ENCODE assay signal across 8 cellular contexts in the genomic region with DNA sequence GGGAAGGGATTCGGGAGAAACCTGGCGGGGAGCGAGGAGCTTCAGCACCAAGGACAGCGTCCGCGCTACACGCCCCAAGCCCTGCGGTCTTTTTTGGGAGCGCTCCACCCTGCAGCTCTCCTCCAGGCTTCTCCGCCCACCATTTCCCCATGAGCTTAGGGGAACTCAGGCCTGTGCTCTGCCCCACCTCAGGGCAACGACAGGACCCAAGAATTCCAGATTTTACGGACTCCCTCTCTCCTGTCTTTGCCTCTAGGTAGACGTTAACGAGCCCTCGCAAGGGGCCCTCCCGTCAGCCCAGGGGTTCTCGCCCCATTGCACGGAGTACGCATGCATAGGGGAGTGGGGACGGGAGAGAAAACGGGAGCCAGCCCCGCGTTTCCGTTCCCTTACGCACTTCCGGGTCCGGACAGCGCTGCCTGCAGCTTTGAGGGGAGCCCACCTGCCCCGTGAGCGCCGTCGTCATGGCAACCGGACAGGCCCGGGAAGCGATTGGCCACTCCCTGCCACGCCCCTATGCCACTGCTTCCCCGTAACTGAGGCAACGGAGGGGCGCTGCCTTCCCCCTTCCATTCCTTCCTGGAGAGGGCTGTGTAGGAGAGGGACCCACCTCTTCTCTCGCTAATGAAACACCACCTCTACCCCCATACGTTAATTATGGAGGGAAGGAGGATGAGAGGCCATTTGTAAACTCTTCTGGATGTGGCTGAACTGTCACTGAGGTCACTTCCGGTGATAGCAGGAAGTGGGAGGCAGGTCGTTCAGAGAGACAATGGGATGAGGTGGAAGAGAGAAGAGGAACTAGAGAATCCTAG. TPM values are rescaled to one million over a fixed set of nuclear protein-coding genes. Genes with fewer than 3 reads are reported as not detected.
DNase-seq lines count a peak whose midpoint lies in the region; ATAC-seq and TF ChIP-seq lines count a peak whose summit lies in the region.

No MANE protein-coding gene starts in this region.

- peaks cover 16 to 26% of the 10 kb centered on the region in 2 experiments for H3K27me3 ChIP-seq in mesenchymal stem cell (ENCODE audit: control insufficient read depth in 1 of 2, insufficient read depth in 1 of 2, low read length in 2 of 2)

- H3K9ac ChIP-seq in mesenchymal stem cell (ENCODE audit: low read length), result no peak overlapping the region

- no peak overlapping the region for H2BK120ac ChIP-seq in mesenchymal stem cell (ENCODE audit: low read depth, low read length)

- no peak overlapping the region for H3K18ac ChIP-seq in mesenchymal stem cell (ENCODE audit: low read depth in 1 of 2, low read length in 2 of 2)

- peaks cover 10% of the 10 kb centered on the region for H3K4me1 ChIP-seq in mesenchymal stem cell (ENCODE audit: control insufficient read depth, insufficient read depth, low read depth, low read length)

- DNase-seq in AG09319 (ENCODE audit: extremely low read depth, low read depth) (peak; percentile 8), HK-2 (ENCODE audit: unreplicated experiment) (peak; percentile 34), T-helper 17 cell (no peak), mesenchymal stem cell (peak; percentile 54), T1000 (lab: John Stamatoyannopoulos, UW) (no peak), HT-29 (ENCODE audit: low spot score) (no peak)

- H3K4ac ChIP-seq in mesenchymal stem cell (ENCODE audit: low read depth in 1 of 2, low read length in 2 of 2), result no peak overlapping the region

- no peaks in the 10 kb centered on the region for H3K36me3 ChIP-seq in mesenchymal stem cell (ENCODE audit: control insufficient read depth in 1 of 2, insufficient read depth in 2 of 2, low read depth in 1 of 2, low read length in 2 of 2)

- peak; percentile 49 for ATAC-seq in T-helper 17 cell

- H3K4me3 Mint-ChIP-seq in T-helper 17 cell, result peak overlapping the region; percentile 55

- H3K4me3 ChIP-seq in mesenchymal stem cell (ENCODE audit: insufficient read depth in 1 of 2, low read depth in 1 of 2, low read length in 2 of 2), result peak overlapping the region; percentile 49 to 67

- H3K27me3 Mint-ChIP-seq in T-helper 17 cell, result peaks cover 36% of the 10 kb centered on the region

- no peak overlapping the region for H3K27ac Mint-ChIP-seq in T-helper 17 cell

- H3K79me1 ChIP-seq in mesenchymal stem cell (replicated peaks; ENCODE audit: low read length, poor library complexity, severe bottlenecking), result no peaks in the 10 kb centered on the region

- H2BK12ac ChIP-seq in mesenchymal stem cell (ENCODE audit: low read length in 2 of 2), result no peak overlapping the region

- peak overlapping the region; percentile 34 for H4K91ac ChIP-seq in mesenchymal stem cell (ENCODE audit: low read length)

- H3K36me3 Mint-ChIP-seq in T-helper 17 cell (ENCODE audit: low read depth), result no peaks in the 10 kb centered on the region

- no peak overlapping the region for H2BK15ac ChIP-seq in mesenchymal stem cell (ENCODE audit: low read depth, poor library complexity, severe bottlenecking)

- H3K4me1 Mint-ChIP-seq in T-helper 17 cell, result peaks cover 2% of the 10 kb centered on the region

- H2AK5ac ChIP-seq in mesenchymal stem cell (ENCODE audit: low read length, severe bottlenecking), result no peak overlapping the region

- peak overlapping the region; percentile 60 for H4K8ac ChIP-seq in mesenchymal stem cell (ENCODE audit: low read length)

- peak overlapping the region; percentile 62 for H2AFZ ChIP-seq in mesenchymal stem cell (ENCODE audit: low read depth, low read length)

- H3K9me3 ChIP-seq in T-helper 17 cell (ENCODE audit: control insufficient read depth, low read length, poor library complexity, severe bottlenecking) (no peaks in the 10 kb centered on the region), mesenchymal stem cell (ENCODE audit: control insufficient read depth, low read length) (no peaks in the 10 kb centered on the region)

- H3K14ac ChIP-seq in mesenchymal stem cell (ENCODE audit: low read length in 2 of 2), result no peak overlapping the region

- no peak overlapping the region for H2BK5ac ChIP-seq in mesenchymal stem cell (ENCODE audit: low read depth, low read length, poor library complexity, severe bottlenecking)

- H3K27ac ChIP-seq in cingulate gyrus (ENCODE audit: low read depth, low read length), result peak overlapping the region; percentile 60
- no peak overlapping the region for H3K27ac ChIP-seq in mesenchymal stem cell (ENCODE audit: low read length, poor library complexity, severe bottlenecking)
- peak overlapping the region; percentile 37 for H3K27ac ChIP-seq in temporal lobe (ENCODE audit: low read depth, low read length)

- peak overlapping the region in 1 of 2 experiments; percentile 34 for H3K23ac ChIP-seq in mesenchymal stem cell (ENCODE audit: low read length in 2 of 2)

- TF ChIP-seq CTCF in AG09319 (IDR thresholded peaks at IDR 0.05; ENCODE audit: low read depth, low read length), result no peak

- H3K4me2 ChIP-seq in mesenchymal stem cell (ENCODE audit: low read length, poor library complexity, severe bottlenecking), result peak overlapping the region; percentile 73

- 2% methylated on average over 29 of the region's 43 CpGs for WGBS in mesenchymal stem cell

RNA-seq across cellular contexts. Expression of gene NOVA2, which starts 20.8 kb away (rescaled TPM):
- total RNA-seq in T-helper 17 cell (not detected), temporal lobe (19.7 TPM)
- 0.03 TPM for polyA plus RNA-seq in mesenchymal stem cell (2013, experiment 1 of 2)
- polyA plus RNA-seq in mesenchymal stem cell (2013, experiment 2 of 2), result 0.03 TPM
- total RNA-seq in HT-29 (2014; rRNA removed; shearing (Covaris generic)), result not detected in 2 replicates

RNA-seq across cellular contexts. Expression of gene NANOS2, which starts 38.3 kb away (rescaled TPM):
- total RNA-seq in T-helper 17 cell (not detected), temporal lobe (not detected)
- not detected for polyA plus RNA-seq in mesenchymal stem cell (2013, experiment 1 of 2)
- not detected for polyA plus RNA-seq in mesenchymal stem cell (2013, experiment 2 of 2)
- total RNA-seq in HT-29 (2014; rRNA removed; shearing (Covaris generic)), result not detected in 2 replicates

RNA-seq across cellular contexts. Expression of gene CCDC61, which starts 42.4 kb away (rescaled TPM):
- 10 to 100 TPM; 13.5 to 15.6 TPM for total RNA-seq in T-helper 17 cell
- 3.0 TPM for polyA plus RNA-seq in mesenchymal stem cell (2013, experiment 1 of 2)
- polyA plus RNA-seq in mesenchymal stem cell (2013, experiment 2 of 2), result 2.9 TPM
- 2.5 TPM for total RNA-seq in temporal lobe
- 20.3 and 24.4 TPM in 2 replicates for total RNA-seq in HT-29 (2014; rRNA removed; shearing (Covaris generic))

RNA-seq across cellular contexts. Expression of gene MYPOP, which starts 50.5 kb away (rescaled TPM):
- 1 to 10 TPM; 7.1 to 7.5 TPM for total RNA-seq in T-helper 17 cell
- polyA plus RNA-seq in mesenchymal stem cell (2013, experiment 1 of 2), result 14.9 TPM
- polyA plus RNA-seq in mesenchymal stem cell (2013, experiment 2 of 2), result 15.3 TPM
- 0.98 TPM for total RNA-seq in temporal lobe
- total RNA-seq in HT-29 (2014; rRNA removed; shearing (Covaris generic)), result 8.5 and 10.2 TPM in 2 replicates

Comparison
In these comparisons a context has a peak if more than half of its experiments do, and no peak if none do; other contexts are left out.
1. DNase-seq: peak in AG09319 (single experiment), HK-2 (single experiment) and mesenchymal stem cell (single experiment); none in T-helper 17 cell (0 of 3), T1000 (single experiment) and HT-29 (single experiment).
2. RNA of gene NOVA2, which starts 20.8 kb away (total RNA-seq): 19.7 TPM in temporal lobe (single experiment); not detected in T-helper 17 cell and not detected in HT-29; every median in the first group is over 10 times any median in the second.